In genomic region chr16:27429330-27429871, GRCh38 we compare ENCODE assay signal across 16 cellular contexts. TPM values are rescaled to one million over a fixed set of nuclear protein-coding genes. Genes with fewer than 3 reads are reported as not detected.
A peak's percentile ranks its signal among the peaks of the same experiment; 100 is the strongest.
DNase-seq lines count a peak whose midpoint lies in the region; ATAC-seq and TF ChIP-seq lines count a peak whose summit lies in the region.
"Had no signal": no experiment of that assay in that cellular context is flagged by ENCODE, and none has a peak within 500 bp of the region (broad histone marks: within the 10 kb centered on the region; RNA-seq: fewer than 3 reads in every experiment).

No MANE protein-coding gene starts in this region.

- DNase-seq in activated naive CD4-positive, alpha-beta T cell treated with anti-CD3 and anti-CD28 coated beads, Interleukin-2, amount 10 ng/mL, durations not matched to agents 7 days and 5 days, result no peak
- no peak for DNase-seq in activated naive CD4-positive, alpha-beta T cell (lab: John Stamatoyannopoulos, UW)
- no peak for DNase-seq in activated T-cell treated with anti-CD3 and anti-CD28 coated beads, Interleukin-2, amount 50 U/mL, for 72 hours
- peak; percentile 4 for DNase-seq in mucosa of gallbladder (ENCODE audit: low spot score)
- peak; percentile 19 for DNase-seq in upper lobe of right lung
- no peak for DNase-seq in SW480 (ENCODE audit: low spot score)
- DNase-seq in NCI-H146 (lab: John Stamatoyannopoulos, UW), result no peak
- DNase-seq: activated gamma-delta T cell, DMS 273 treated with DMSO at 0.1 percent for 48 hours, GOT3, NCI-H1694, NCI-H510A had no signal

- CTCF ChIA-PET in activated naive CD4-positive, alpha-beta T cell treated with anti-CD3 and anti-CD28 coated beads, Interleukin-2, amount 10 ng/mL, durations not matched to agents 7 days and 5 days (lab: Charles Lee), result interaction anchor here (1.1 kb wide), 1 partner anchor 194 kb away, joined by 3 read pairs; no protein-coding TSS in a partner anchor

- intact Hi-C loops in upper lobe of right lung (cut with DNase I), result no loop called here

- H3K27ac ChIP-seq in upper lobe of right lung, result no peak overlapping the region
- H3K27ac ChIP-seq: tibial nerve had no signal

- ATAC-seq in activated T-cell treated with anti-CD3 and anti-CD28 coated beads, Interleukin-2, amount 50 U/mL, for 72 hours (replicated peaks in 1 of 2), result no peak
- no peak for ATAC-seq in upper lobe of right lung
- ATAC-seq in activated CD4-positive, CD25-positive, alpha-beta regulatory T cell treated with anti-CD3 and anti-CD28 coated beads, Interleukin-2, amount 50 U/mL, for 24 hours, result no peak
- ATAC-seq: Panc1, WTC11 had no signal

- no peaks in the 10 kb centered on the region for H3K9me3 ChIP-seq in upper lobe of right lung
- H3K9me3 ChIP-seq: tibial nerve had no signal

- no peaks in the 10 kb centered on the region for H3K36me3 ChIP-seq in upper lobe of right lung
- H3K36me3 ChIP-seq: tibial nerve had no signal

- no peaks in the 10 kb centered on the region for H3K27me3 ChIP-seq in upper lobe of right lung

- H3K27ac Mint-ChIP-seq in activated naive CD4-positive, alpha-beta T cell treated with anti-CD3 and anti-CD28 coated beads, Interleukin-2, amount 10 ng/mL, durations not matched to agents 7 days and 5 days, result peak overlapping the region; percentile 75
- peak overlapping the region; percentile 86 for H3K27ac Mint-ChIP-seq in activated T-cell treated with anti-CD3 and anti-CD28 coated beads, Interleukin-2, amount 50 U/mL, for 72 hours
- H3K27ac Mint-ChIP-seq: WTC11 had no signal

- TF ChIP-seq CTCF in upper lobe of right lung (IDR thresholded peaks at IDR 0.05), result no peak

- H3K4me3 ChIP-seq in upper lobe of right lung, result no peak overlapping the region
- H3K4me3 ChIP-seq: tibial nerve had no signal

- H3K36me3 Mint-ChIP-seq in activated naive CD4-positive, alpha-beta T cell treated with anti-CD3 and anti-CD28 coated beads, Interleukin-2, amount 10 ng/mL, durations not matched to agents 7 days and 5 days, result peaks cover 75% of the 10 kb centered on the region
- H3K36me3 Mint-ChIP-seq in activated T-cell treated with anti-CD3 and anti-CD28 coated beads, Interleukin-2, amount 50 U/mL, for 72 hours (ENCODE audit: insufficient read depth in 2 of 2), result peaks cover 17 to 54% of the 10 kb centered on the region in 2 donors
- H3K36me3 Mint-ChIP-seq: WTC11 had no signal

- H3K9me3 Mint-ChIP-seq in activated naive CD4-positive, alpha-beta T cell treated with anti-CD3 and anti-CD28 coated beads, Interleukin-2, amount 10 ng/mL, durations not matched to agents 7 days and 5 days, result peaks cover 2% of the 10 kb centered on the region
- no peaks in the 10 kb centered on the region for H3K9me3 Mint-ChIP-seq in activated T-cell treated with anti-CD3 and anti-CD28 coated beads, Interleukin-2, amount 50 U/mL, for 72 hours

- no peaks in the 10 kb centered on the region for H3K27me3 Mint-ChIP-seq in activated naive CD4-positive, alpha-beta T cell treated with anti-CD3 and anti-CD28 coated beads, Interleukin-2, amount 10 ng/mL, durations not matched to agents 7 days and 5 days
- H3K27me3 Mint-ChIP-seq in activated T-cell treated with anti-CD3 and anti-CD28 coated beads, Interleukin-2, amount 50 U/mL, for 72 hours (ENCODE audit: low read depth), result no peaks in the 10 kb centered on the region

- no peaks in the 10 kb centered on the region for H3K4me1 ChIP-seq in upper lobe of right lung
- H3K4me1 ChIP-seq: tibial nerve had no signal

- H3K4me3 Mint-ChIP-seq in activated naive CD4-positive, alpha-beta T cell treated with anti-CD3 and anti-CD28 coated beads, Interleukin-2, amount 10 ng/mL, durations not matched to agents 7 days and 5 days, result no peak overlapping the region
- H3K4me3 Mint-ChIP-seq in activated T-cell treated with anti-CD3 and anti-CD28 coated beads, Interleukin-2, amount 50 U/mL, for 72 hours, result peak overlapping the region; percentile 46 to 50
- H3K4me3 Mint-ChIP-seq: WTC11 had no signal

- peaks cover 59% of the 10 kb centered on the region for H3K4me1 Mint-ChIP-seq in activated naive CD4-positive, alpha-beta T cell treated with anti-CD3 and anti-CD28 coated beads, Interleukin-2, amount 10 ng/mL, durations not matched to agents 7 days and 5 days
- peaks cover 77% of the 10 kb centered on the region for H3K4me1 Mint-ChIP-seq in activated T-cell treated with anti-CD3 and anti-CD28 coated beads, Interleukin-2, amount 50 U/mL, for 72 hours (ENCODE audit: low read depth)
- H3K4me1 Mint-ChIP-seq: WTC11 had no signal

RNA-seq across cellular contexts. Expression of gene IL21R, which starts 27.4 kb away (rescaled TPM):
- 100 to 1,000 TPM; 155 to 166 TPM for total RNA-seq in activated T-cell treated with anti-CD3 and anti-CD28 coated beads, Interleukin-2, amount 50 U/mL, for 72 hours
- total RNA-seq in mucosa of gallbladder (1.2 TPM), upper lobe of right lung (3.9 TPM)

Comparison
In these comparisons a context has a peak if more than half of its experiments do, and no peak if none do; other contexts are left out.
1. DNase-seq: peak in mucosa of gallbladder (single experiment) and upper lobe of right lung (single experiment); none in activated naive CD4-positive, alpha-beta T cell treated with anti-CD3 and anti-CD28 coated beads, Interleukin-2, amount 10 ng/mL, durations not matched to agents 7 days and 5 days (single experiment), activated naive CD4-positive, alpha-beta T cell (0 of 4), activated T-cell treated with anti-CD3 and anti-CD28 coated beads, Interleukin-2, amount 50 U/mL, for 72 hours (0 of 2), SW480 (single experiment) and NCI-H146 (single experiment).
2. RNA of gene IL21R, which starts 27.4 kb away (total RNA-seq): 155 to 166 TPM in activated T-cell treated with anti-CD3 and anti-CD28 coated beads, Interleukin-2, amount 50 U/mL, for 72 hours; 3.9 TPM in upper lobe of right lung (single experiment) and 1.2 TPM in mucosa of gallbladder (single experiment); every median in the first group is over 10 times any median in the second.